In the genomic region with DNA sequence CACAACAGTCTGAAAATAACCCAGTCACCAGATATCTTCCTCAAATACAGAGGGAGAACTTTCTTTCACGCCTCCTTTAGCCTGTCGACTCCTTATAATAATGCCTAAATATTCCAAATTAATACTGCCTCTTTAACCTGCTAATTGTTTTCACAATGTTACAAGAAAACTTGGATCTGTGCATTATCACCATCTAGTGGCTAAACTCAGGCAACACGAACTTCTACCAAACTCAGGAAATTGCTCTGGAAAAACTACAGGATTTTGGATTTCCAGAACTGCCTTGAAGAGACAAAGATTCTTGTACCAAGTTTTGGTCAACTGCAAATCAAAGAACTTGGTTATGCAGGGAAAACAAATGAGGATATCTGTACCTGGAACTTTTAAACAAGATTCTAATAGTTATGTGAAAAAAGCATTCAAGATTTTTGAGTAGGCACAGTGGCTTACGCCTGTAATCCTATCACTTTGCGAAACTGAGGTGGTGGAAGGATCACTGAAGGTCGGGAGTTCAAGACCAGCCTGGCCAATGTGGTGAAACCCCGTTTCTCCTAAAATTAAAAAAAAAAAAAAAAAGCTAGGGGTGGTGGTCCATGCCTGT, we compare ENCODE assay signal across 8 cellular contexts. TPM values are rescaled to one million over a fixed set of nuclear protein-coding genes. Genes with fewer than 3 reads are reported as not detected.
A peak's percentile ranks its signal among the peaks of the same experiment; 100 is the strongest.
DNase-seq lines count a peak whose midpoint lies in the region; ATAC-seq, FAIRE-seq and TF ChIP-seq lines count a peak whose summit lies in the region.

No MANE protein-coding gene starts in this region.

- H3K4me3 ChIP-seq in AG04449 (ENCODE audit: low read depth, low read length) (no peak overlapping the region), fibroblast of mammary gland (ENCODE audit: control insufficient read depth, low read depth, low read length) (no peak overlapping the region), small intestine (ENCODE audit: low read depth in 1 of 2, low read length in 2 of 2) (no peak overlapping the region)

- H3K27me3 ChIP-seq in small intestine (ENCODE audit: control insufficient read depth in 2 of 2, insufficient read depth in 2 of 2, low read length in 2 of 2) = no peaks in the 10 kb centered on the region

- CTCF ChIA-PET in AG04449 (lab: Yijun Ruan, JAX) = interaction anchor here (1.0 to 7.0 kb wide), 10 partner anchors 8 to 105 kb away, joined by 3 to 88 read pairs (median 4); a partner anchor contains a TSS

- TF ChIP-seq CTCF in AG04449 (IDR thresholded peaks at IDR 0.05; ENCODE audit: insufficient read depth, low read length, missing control alignments) = peak; percentile 56
- peak; percentile 53 for TF ChIP-seq CTCF in GM12873 (IDR thresholded peaks at IDR 0.05; ENCODE audit: insufficient read depth, low read depth, low read length, missing control alignments)
- peak; percentile 79 for TF ChIP-seq CTCF in fibroblast of mammary gland (conservative IDR thresholded peaks at IDR 0.05; ENCODE audit: control insufficient read depth, insufficient read depth, low read depth, low read length)
- TF ChIP-seq CTCF in omental fat pad (IDR thresholded peaks at IDR 0.05) = no peak

- peaks cover 3 to 15% of the 10 kb centered on the region in 2 donors for H3K36me3 ChIP-seq in small intestine (ENCODE audit: control insufficient read depth in 2 of 2, insufficient read depth in 2 of 2, low read length in 2 of 2)

- DNase-seq in AG04449 (ENCODE audit: low read depth, low spot score) (no peak), RKO (ENCODE audit: low spot score) (peak; percentile 73), fibroblast of mammary gland (ENCODE audit: low read depth) (peak; percentile 60), small intestine (peak; percentile 25), omental fat pad (ENCODE audit: low spot score) (no peak)

- ATAC-seq in GM19467 (IDR thresholded peaks at IDR 0.05; ENCODE audit: unreplicated experiment) = no peak
- ATAC-seq in HG02981 (IDR thresholded peaks at IDR 0.05; ENCODE audit: unreplicated experiment) = no peak
- ATAC-seq in omental fat pad (ENCODE audit: low FRiP score) = no peak

- peak; percentile 10 for FAIRE-seq in small intestine (lab: Jason Lieb, UNC)

- H3K9me3 ChIP-seq in small intestine (ENCODE audit: control insufficient read depth, low read depth) = no peaks in the 10 kb centered on the region

- 63 to 66% (median 64%) methylated on average over 7 of the region's 7 CpGs for WGBS in small intestine, 3 donors

- POLR2A ChIA-PET in AG04449 (lab: Yijun Ruan, JAX) = no interaction called here

- H3K27ac ChIP-seq in small intestine (ENCODE audit: low read depth in 1 of 2, low read length in 1 of 2) = no peak overlapping the region

- H3K4me1 ChIP-seq in small intestine (ENCODE audit: control insufficient read depth in 2 of 2, insufficient read depth in 1 of 2, low read depth in 1 of 2, low read length in 1 of 2) = peaks cover 0 to 2% of the 10 kb centered on the region in 2 donors

RNA-seq across cellular contexts. Expression of a gene that starts 10.8 kb away (rescaled TPM):
- 10 to 100 TPM in 1 of 3 donors, 1 to 10 TPM in 2; 4.0 to 13.4 (median 9.7) TPM for polyA plus RNA-seq in small intestine
- total RNA-seq in omental fat pad = 10 to 100 TPM; 13.0 to 31.9 (median 28.5) TPM

RNA-seq across cellular contexts. Expression of a gene that starts 24.3 kb away (rescaled TPM):
- polyA plus RNA-seq in small intestine = 10 to 100 TPM; 20.6 to 33.5 (median 28.0) TPM
- total RNA-seq in omental fat pad = 100 to 1,000 TPM in 1 of 4 donors, 10 to 100 TPM in 3; 62.3 to 121 (median 74.8) TPM

RNA-seq across cellular contexts. Expression of a gene that starts 54.4 kb away (rescaled TPM):
- polyA plus RNA-seq in small intestine = not detected
- total RNA-seq in omental fat pad = not detected

Comparison
In these comparisons a context has a peak if more than half of its experiments do, and no peak if none do; other contexts are left out.
1. DNase-seq: peak in RKO (single experiment), fibroblast of mammary gland (single experiment) and small intestine (single experiment); none in AG04449 (single experiment) and omental fat pad (single experiment).
2. CTCF ChIP-seq: peak in AG04449 (single experiment), GM12873 (single experiment) and fibroblast of mammary gland (single experiment); none in omental fat pad (0 of 3).